7 cellular contexts compared by ENCODE assay signal in the genomic region with DNA sequence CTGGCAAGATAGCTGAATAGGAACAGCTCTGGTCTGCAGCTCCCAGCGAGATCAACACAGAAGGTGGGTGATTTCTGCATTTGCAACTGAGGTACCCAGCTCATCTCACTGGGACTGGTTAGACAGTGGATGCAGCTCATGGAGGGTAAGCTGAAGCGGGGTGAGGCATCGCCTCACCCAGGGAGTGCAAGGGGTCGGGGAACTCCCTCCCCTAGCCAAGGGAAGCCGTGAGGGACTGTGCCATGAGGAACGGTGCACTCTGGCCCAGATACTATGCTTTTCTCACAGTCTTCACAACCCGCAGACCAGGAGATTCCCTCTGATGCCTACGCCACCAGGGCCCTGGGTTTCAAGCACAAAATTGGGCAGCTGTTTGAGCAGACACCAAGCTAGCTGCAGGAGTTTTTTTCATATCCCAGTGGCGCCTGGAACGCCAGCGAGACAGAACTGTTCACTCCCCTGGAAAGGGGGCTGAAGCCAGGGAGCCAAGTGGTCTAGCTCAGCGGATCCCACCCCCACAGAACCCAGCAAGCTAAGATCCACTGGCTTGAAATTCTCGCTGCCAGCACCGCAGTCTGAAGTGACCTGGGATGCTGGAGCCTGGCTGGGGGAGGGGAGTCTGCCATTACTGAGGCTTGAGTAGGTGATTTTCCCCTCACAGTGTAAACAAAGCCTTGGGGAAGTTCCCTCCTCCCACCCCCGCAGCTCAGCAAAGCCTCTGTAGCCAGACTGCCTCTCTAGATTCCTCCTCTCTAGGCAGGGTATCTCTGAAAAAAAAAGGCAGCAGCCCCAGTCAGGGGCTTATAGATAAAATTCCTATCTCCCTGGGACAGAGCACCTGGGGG. TPM values are rescaled to one million over a fixed set of nuclear protein-coding genes. Genes with fewer than 3 reads are reported as not detected.
DNase-seq lines count a peak whose midpoint lies in the region; TF ChIP-seq lines count a peak whose summit lies in the region.
"Not testable (repeated sequence)": the region's sequence is repeated elsewhere in the genome, so short reads cannot be mapped to it uniquely, and the experiment has no call there.

No MANE protein-coding gene starts in this region.

- TF ChIP-seq CTCF in chondrocyte (IDR thresholded peaks at IDR 0.05): not testable (repeated sequence)

- H3K27me3 ChIP-seq in H7 (ENCODE audit: control insufficient read depth, insufficient read depth, low read length); trophoblast cell (ENCODE audit: insufficient read depth, low read length): not testable (repeated sequence)

- peak overlapping the region; percentile 37 for H3K4me3 ChIP-seq in H7 (ENCODE audit: insufficient read depth, low read depth, low read length)
- H3K4me3 ChIP-seq in trophoblast cell (ENCODE audit: low read depth, low read length): not testable (repeated sequence)

- peaks cover 11% of the 10 kb centered on the region for H3K36me3 Mint-ChIP-seq in activated CD4-positive, alpha-beta memory T cell treated with anti-CD3 and anti-CD28 coated beads for 36 hours
- not testable (repeated sequence) for H3K36me3 Mint-ChIP-seq in chondrocyte (ENCODE audit: low read depth)

- not testable (repeated sequence) for H3K9me3 Mint-ChIP-seq in activated CD4-positive, alpha-beta memory T cell treated with anti-CD3 and anti-CD28 coated beads for 36 hours; chondrocyte (ENCODE audit: low read depth)

- H3K27me3 Mint-ChIP-seq in activated CD4-positive, alpha-beta memory T cell treated with anti-CD3 and anti-CD28 coated beads for 36 hours; chondrocyte (ENCODE audit: low read depth): not testable (repeated sequence)

- CTCF ChIA-PET in activated CD4-positive, alpha-beta memory T cell treated with anti-CD3 and anti-CD28 coated beads for 36 hours (lab: Charles Lee): interaction anchor here (1.2 kb wide), 1 partner anchor 26 kb away, joined by 3 read pairs; no protein-coding TSS in a partner anchor

- H3K79me1 ChIP-seq in trophoblast cell (ENCODE audit: low read length): not testable (repeated sequence)

- not testable (repeated sequence) for DNase-seq in H7; chondrocyte (ENCODE audit: low spot score); trophoblast cell
- DNase-seq in NCI-H146 (lab: John Stamatoyannopoulos, UW) (peak; percentile 64), NCI-H69 (lab: John Stamatoyannopoulos, UW) (peak; percentile 66), iris pigment epithelial cell (ENCODE audit: low read depth) (peak; percentile 35)
- DNase-seq in activated CD4-positive, alpha-beta memory T cell treated with anti-CD3 and anti-CD28 coated beads for 36 hours: peak; percentile 58

- H3K18ac ChIP-seq in trophoblast cell (ENCODE audit: low read length): not testable (repeated sequence)

- not testable (repeated sequence) for H3K27ac ChIP-seq in trophoblast cell (ENCODE audit: low read depth, low read length)

- H3K9me3 ChIP-seq in trophoblast cell (ENCODE audit: insufficient read depth, low read depth, low read length): not testable (repeated sequence)

- no CpG with 5 or more reads among the region's 15 CpGs for WGBS in trophoblast cell (ENCODE audit: extremely low coverage, insufficient coverage, insufficient read length)

- not testable (repeated sequence) for H2BK120ac ChIP-seq in trophoblast cell (ENCODE audit: insufficient read depth, low read length, poor library complexity)

- not testable (repeated sequence) for H2AK5ac ChIP-seq in trophoblast cell (ENCODE audit: low read length)

- H3K4me2 ChIP-seq in trophoblast cell (ENCODE audit: low read length): peak overlapping the region; percentile 16

- not testable (repeated sequence) for H3K4ac ChIP-seq in trophoblast cell (ENCODE audit: low read depth, low read length)

- not testable (repeated sequence) for H3K79me2 ChIP-seq in trophoblast cell (ENCODE audit: control insufficient read depth, insufficient read depth, low read length, poor library complexity)

- H3K36me3 ChIP-seq in H7 (replicated peaks; ENCODE audit: control insufficient read depth, insufficient read depth, low read length); trophoblast cell (ENCODE audit: control insufficient read depth in 1 of 2, insufficient read depth in 2 of 2, low read length in 2 of 2): not testable (repeated sequence)

- not testable (repeated sequence) for H3K4me1 ChIP-seq in trophoblast cell (ENCODE audit: control insufficient read depth in 1 of 2, insufficient read depth in 2 of 2, low read length in 2 of 2)

- H4K91ac ChIP-seq in trophoblast cell (ENCODE audit: low read depth, low read length): not testable (repeated sequence)

- POLR2A ChIA-PET in activated CD4-positive, alpha-beta memory T cell treated with anti-CD3 and anti-CD28 coated beads for 36 hours (lab: Charles Lee): not testable (repeated sequence)

- H3K4me1 Mint-ChIP-seq in activated CD4-positive, alpha-beta memory T cell treated with anti-CD3 and anti-CD28 coated beads for 36 hours (ENCODE audit: low read depth): not testable (repeated sequence)
- peaks cover 12% of the 10 kb centered on the region for H3K4me1 Mint-ChIP-seq in chondrocyte (ENCODE audit: low read depth)

- not testable (repeated sequence) for H2BK5ac ChIP-seq in trophoblast cell (ENCODE audit: low read depth, low read length, poor library complexity)

- H2BK12ac ChIP-seq in trophoblast cell (ENCODE audit: low read length): not testable (repeated sequence)

- H3K27ac Mint-ChIP-seq in activated CD4-positive, alpha-beta memory T cell treated with anti-CD3 and anti-CD28 coated beads for 36 hours: not testable (repeated sequence)
- H3K27ac Mint-ChIP-seq in chondrocyte (ENCODE audit: unreplicated experiment): peak overlapping the region; percentile 12

- H4K12ac ChIP-seq in trophoblast cell (ENCODE audit: low read depth, low read length): not testable (repeated sequence)

- H3K9ac ChIP-seq in trophoblast cell (ENCODE audit: low read length): not testable (repeated sequence)

- H3K23ac ChIP-seq in trophoblast cell (ENCODE audit: low read length): not testable (repeated sequence)

- H2AFZ ChIP-seq in trophoblast cell (ENCODE audit: insufficient read depth, low read length, poor library complexity): peak overlapping the region; percentile 28

- not testable (repeated sequence) for H3K4me3 Mint-ChIP-seq in activated CD4-positive, alpha-beta memory T cell treated with anti-CD3 and anti-CD28 coated beads for 36 hours
- peak overlapping the region; percentile 40 for H3K4me3 Mint-ChIP-seq in chondrocyte (ENCODE audit: unreplicated experiment)

- H3K14ac ChIP-seq in trophoblast cell (ENCODE audit: low read length): not testable (repeated sequence)

- not testable (repeated sequence) for H4K8ac ChIP-seq in trophoblast cell (ENCODE audit: low read depth, low read length)

- intact Hi-C loops in activated CD4-positive, alpha-beta memory T cell treated with anti-CD3 and anti-CD28 coated beads for 36 hours (cut with micrococcal nuclease): not testable (repeated sequence)

RNA-seq across cellular contexts. Expression of gene AK9, which starts 12.1 kb away (rescaled TPM):
- total RNA-seq in H7 (2014; rRNA removed; shearing (Covaris generic)): 1.2 and 1.5 TPM in 2 replicates
- total RNA-seq in activated CD4-positive, alpha-beta memory T cell treated with anti-CD3 and anti-CD28 coated beads for 36 hours: 1 to 10 TPM; 2.2 to 2.8 TPM
- 3.4 to 4.5 TPM (median 4.4 TPM) in 3 replicates for total RNA-seq in chondrocyte
- polyA plus RNA-seq in trophoblast cell (2013): 2.0 and 2.5 TPM in 2 replicates

RNA-seq across cellular contexts. Expression of gene FIG4, which starts 12.2 kb away (rescaled TPM):
- 19.0 and 23.6 TPM in 2 replicates for total RNA-seq in H7 (2014; rRNA removed; shearing (Covaris generic))
- total RNA-seq in activated CD4-positive, alpha-beta memory T cell treated with anti-CD3 and anti-CD28 coated beads for 36 hours: 10 to 100 TPM; 17.3 to 18.2 TPM
- 10.4 to 14.1 TPM (median 13.0 TPM) in 3 replicates for total RNA-seq in chondrocyte
- polyA plus RNA-seq in trophoblast cell (2013): 7.9 and 8.1 TPM in 2 replicates
